ENCODE assay signal across 10 cellular contexts in the genomic region with DNA sequence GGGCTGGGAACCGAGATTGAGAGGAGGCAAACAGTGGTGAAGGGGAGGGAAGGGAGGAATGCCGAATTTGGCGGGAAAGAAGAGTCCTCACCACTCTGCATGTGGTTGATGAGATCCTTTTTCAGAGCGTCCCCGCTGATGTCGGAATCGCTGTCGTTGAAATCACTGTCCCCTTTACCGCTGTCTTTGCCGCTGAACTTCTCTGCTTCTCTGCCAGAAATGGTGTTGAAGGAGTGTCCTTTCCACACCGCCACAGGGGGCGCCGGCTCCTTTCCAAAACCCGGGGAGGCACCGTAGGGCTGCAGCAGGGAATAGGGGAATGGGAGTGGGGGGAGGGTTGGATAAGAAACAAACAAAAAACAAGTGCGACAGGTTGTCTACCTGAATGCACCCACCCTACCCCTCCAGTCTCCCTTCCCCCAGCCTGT. TPM values are rescaled to one million over a fixed set of nuclear protein-coding genes. Genes with fewer than 3 reads are reported as not detected.
DNase-seq lines count a peak whose midpoint lies in the region; ATAC-seq and TF ChIP-seq lines count a peak whose summit lies in the region.
"Had no signal": no experiment of that assay in that cellular context is flagged by ENCODE, and none has a peak within 500 bp of the region (broad histone marks: within the 10 kb centered on the region; RNA-seq: fewer than 3 reads in every experiment).

No MANE protein-coding gene starts in this region.

- H3K9me3 Mint-ChIP-seq in activated naive CD8-positive, alpha-beta T cell treated with anti-CD3 and anti-CD28 coated beads, Interleukin-2, amount 10 ng/mL, durations not matched to agents 7 days and 5 days, result peaks cover 1% of the 10 kb centered on the region
- peaks cover 3% of the 10 kb centered on the region for H3K9me3 Mint-ChIP-seq in stimulated activated effector memory CD8-positive, alpha-beta T cell treated with anti-CD3 and anti-CD28 coated beads, Interleukin-12 subunit alpha, Interleukin-12 subunit beta, amount 100 ng/mL, for 72 hours

- POLR2A ChIA-PET in activated naive CD8-positive, alpha-beta T cell treated with anti-CD3 and anti-CD28 coated beads, Interleukin-2, amount 10 ng/mL, durations not matched to agents 7 days and 5 days (lab: Charles Lee), result no interaction called here

- H3K36me3 Mint-ChIP-seq in activated naive CD8-positive, alpha-beta T cell treated with anti-CD3 and anti-CD28 coated beads, Interleukin-2, amount 10 ng/mL, durations not matched to agents 7 days and 5 days, result no peaks in the 10 kb centered on the region
- peaks cover 10% of the 10 kb centered on the region for H3K36me3 Mint-ChIP-seq in stimulated activated effector memory CD8-positive, alpha-beta T cell treated with anti-CD3 and anti-CD28 coated beads, Interleukin-12 subunit alpha, Interleukin-12 subunit beta, amount 100 ng/mL, for 72 hours

- H3K4me1 ChIP-seq in mucosa of descending colon (ENCODE audit: low read depth), result peaks cover 12% of the 10 kb centered on the region

- H3K4me1 Mint-ChIP-seq in activated naive CD8-positive, alpha-beta T cell treated with anti-CD3 and anti-CD28 coated beads, Interleukin-2, amount 10 ng/mL, durations not matched to agents 7 days and 5 days, result peaks cover 10% of the 10 kb centered on the region
- H3K4me1 Mint-ChIP-seq in stimulated activated effector memory CD8-positive, alpha-beta T cell treated with anti-CD3 and anti-CD28 coated beads, Interleukin-12 subunit alpha, Interleukin-12 subunit beta, amount 100 ng/mL, for 72 hours, result peaks cover 24% of the 10 kb centered on the region

- H3K9me3 ChIP-seq in mucosa of descending colon, result no peaks in the 10 kb centered on the region

- no peak overlapping the region for H3K4me3 Mint-ChIP-seq in activated naive CD8-positive, alpha-beta T cell treated with anti-CD3 and anti-CD28 coated beads, Interleukin-2, amount 10 ng/mL, durations not matched to agents 7 days and 5 days
- H3K4me3 Mint-ChIP-seq in stimulated activated effector memory CD8-positive, alpha-beta T cell treated with anti-CD3 and anti-CD28 coated beads, Interleukin-12 subunit alpha, Interleukin-12 subunit beta, amount 100 ng/mL, for 72 hours, result no peak overlapping the region

- intact Hi-C loops in mucosa of descending colon (cut with DNase I, micrococcal nuclease), result no loop called here

- H3K27me3 Mint-ChIP-seq in activated naive CD8-positive, alpha-beta T cell treated with anti-CD3 and anti-CD28 coated beads, Interleukin-2, amount 10 ng/mL, durations not matched to agents 7 days and 5 days, result peaks cover 41% of the 10 kb centered on the region

- H3K36me3 ChIP-seq in H7 (replicated peaks; ENCODE audit: control insufficient read depth, insufficient read depth, low read length), result no peaks in the 10 kb centered on the region
- no peaks in the 10 kb centered on the region for H3K36me3 ChIP-seq in mucosa of descending colon (ENCODE audit: low read depth)

- DNase-seq in DMS 273 (lab: John Stamatoyannopoulos, UW; ENCODE audit: unreplicated experiment) (peak; percentile 8), DMS 273 treated with DMSO at 0.1 percent for 48 hours (lab: John Stamatoyannopoulos, UW) (no peak), H7 (peak; percentile 68), mucosa of descending colon (peak in 1 of 3 donors; percentile 27), NCI-H345 treated with DMSO at 0.1 percent for 48 hours (lab: John Stamatoyannopoulos, UW; ENCODE audit: unreplicated experiment) (no peak)
- DNase-seq in activated naive CD8-positive, alpha-beta T cell treated with anti-CD3 and anti-CD28 coated beads, Interleukin-2, amount 10 ng/mL, durations not matched to agents 7 days and 5 days, result no peak
- no peak for DNase-seq in stimulated activated effector memory CD8-positive, alpha-beta T cell treated with anti-CD3 and anti-CD28 coated beads, Interleukin-12 subunit alpha, Interleukin-12 subunit beta, amount 100 ng/mL, for 72 hours (ENCODE audit: low spot score in 2 of 2)
- no peak for DNase-seq in stimulated activated CD4-positive, alpha-beta T cell treated with anti-CD3 and anti-CD28 coated beads, Interleukin-1b, Interleukin-23, amount 100 ng/mL, for 48 hours

- no peak for ATAC-seq in activated naive CD8-positive, alpha-beta T cell treated with anti-CD3 and anti-CD28 coated beads, Interleukin-2, amount 10 ng/mL, durations not matched to agents 7 days and 5 days (ENCODE audit: low read depth)
- ATAC-seq in mucosa of descending colon, result peak; percentile 15
- no peak for ATAC-seq in stimulated activated effector memory CD8-positive, alpha-beta T cell treated with anti-CD3 and anti-CD28 coated beads, Interleukin-12 subunit alpha, Interleukin-12 subunit beta, amount 100 ng/mL, for 72 hours

- peak overlapping the region; percentile 56 for H3K27ac Mint-ChIP-seq in activated naive CD8-positive, alpha-beta T cell treated with anti-CD3 and anti-CD28 coated beads, Interleukin-2, amount 10 ng/mL, durations not matched to agents 7 days and 5 days
- H3K27ac Mint-ChIP-seq in stimulated activated effector memory CD8-positive, alpha-beta T cell treated with anti-CD3 and anti-CD28 coated beads, Interleukin-12 subunit alpha, Interleukin-12 subunit beta, amount 100 ng/mL, for 72 hours, result no peak overlapping the region

- H3K4me3 ChIP-seq in H7 (ENCODE audit: insufficient read depth, low read depth, low read length) (peak overlapping the region; percentile 29; the same call in 1 of the 2 replicates), mucosa of descending colon (no peak overlapping the region)

- peaks cover 58% of the 10 kb centered on the region for H3K27me3 ChIP-seq in H7 (ENCODE audit: control insufficient read depth, insufficient read depth, low read length)

- TF ChIP-seq CTCF in mucosa of descending colon (IDR thresholded peaks at IDR 0.05), result no peak

RNA-seq across cellular contexts. Expression of a gene that starts 3.1 kb away (rescaled TPM):
- 0.83 and 1.6 TPM in 2 replicates for total RNA-seq in H7 (2014; rRNA removed; shearing (Covaris generic))
- not detected for total RNA-seq in activated naive CD8-positive, alpha-beta T cell treated with anti-CD3 and anti-CD28 coated beads, Interleukin-2, amount 10 ng/mL, durations not matched to agents 7 days and 5 days
- total RNA-seq in mucosa of descending colon, result under 1 TPM; 0.12 to 0.38 (median 0.17) TPM
- total RNA-seq: activated naive CD4-positive, alpha-beta T cell treated with anti-CD3 and anti-CD28 coated beads, Interleukin-2, amount 50 U/mL, for 72 hours; endothelial cell of umbilical vein had no signal

Comparison
In these comparisons a context has a peak if more than half of its experiments do, and no peak if none do; other contexts are left out.
1. DNase-seq: peak in DMS 273 (single experiment) and H7 (single experiment); none in DMS 273 treated with DMSO at 0.1 percent for 48 hours (single experiment), activated naive CD8-positive, alpha-beta T cell treated with anti-CD3 and anti-CD28 coated beads, Interleukin-2, amount 10 ng/mL, durations not matched to agents 7 days and 5 days (single experiment), NCI-H345 treated with DMSO at 0.1 percent for 48 hours (single experiment), stimulated activated effector memory CD8-positive, alpha-beta T cell treated with anti-CD3 and anti-CD28 coated beads, Interleukin-12 subunit alpha, Interleukin-12 subunit beta, amount 100 ng/mL, for 72 hours (0 of 2) and stimulated activated CD4-positive, alpha-beta T cell treated with anti-CD3 and anti-CD28 coated beads, Interleukin-1b, Interleukin-23, amount 100 ng/mL, for 48 hours (single experiment).